1 cellular context compared by ENCODE assay signal in genomic region chr17:38750312-38751121, GRCh38.
TF ChIP-seq lines count a peak whose summit lies in the region.

No MANE protein-coding gene starts in this region.

TF ChIP-seq in endothelial cell of umbilical vein, 7 proteins besides CTCF, POLR2A, EP300 and RAD21:
- TF ChIP-seq FOS (IDR thresholded peaks at IDR 0.05; ENCODE audit: borderline replicate concordance, insufficient read depth, low read length), result no peak
- no peak for TF ChIP-seq JUN (IDR thresholded peaks at IDR 0.05; ENCODE audit: borderline replicate concordance, insufficient read depth, insufficient read length, low read depth)
- TF ChIP-seq MYC (IDR thresholded peaks at IDR 0.05; ENCODE audit: low read depth, low read length), result no peak
- TF ChIP-seq EZH2 (IDR thresholded peaks at IDR 0.05; ENCODE audit: borderline replicate concordance, low read depth, low read length, severe bottlenecking), result no peak
- TF ChIP-seq, protein P1, sequence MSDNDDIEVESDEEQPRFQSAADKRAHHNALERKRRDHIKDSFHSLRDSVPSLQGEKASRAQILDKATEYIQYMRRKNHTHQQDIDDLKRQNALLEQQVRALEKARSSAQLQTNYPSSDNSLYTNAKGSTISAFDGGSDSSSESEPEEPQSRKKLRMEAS (IDR thresholded peaks at IDR 0.05; ENCODE audit: insufficient read depth, insufficient read length), result no peak
- TF ChIP-seq POLR2AphosphoS5 (IDR thresholded peaks at IDR 0.05; ENCODE audit: insufficient read depth, low read depth, low read length), result no peak
- no peak for TF ChIP-seq GATA2 (IDR thresholded peaks at IDR 0.05; ENCODE audit: insufficient read depth, insufficient read length, low read depth, low read length)
